Comparison of ENCODE assay signal across 8 cellular contexts in genomic region chr6:32692019-32692418, GRCh38. TPM values are rescaled to one million over a fixed set of nuclear protein-coding genes. Genes with fewer than 3 reads are reported as not detected.
DNase-seq lines count a peak whose midpoint lies in the region; ATAC-seq, FAIRE-seq and TF ChIP-seq lines count a peak whose summit lies in the region.

No MANE protein-coding gene starts in this region.

- H3K4me3 ChIP-seq in left lung (no peak overlapping the region), esophagus squamous epithelium (no peak overlapping the region)

- intact Hi-C loops in left lung (cut with DNase I) (no loop called here), esophagus squamous epithelium (cut with DNase I) (no loop called here)

- H3K9me3 ChIP-seq in left lung (no peaks in the 10 kb centered on the region), esophagus squamous epithelium (no peaks in the 10 kb centered on the region)

- no peak overlapping the region for H3K27ac ChIP-seq in left lung
- no peak overlapping the region for H3K27ac ChIP-seq in esophagus squamous epithelium

- no peak for TF ChIP-seq POLR2A in esophagus squamous epithelium (IDR thresholded peaks at IDR 0.05)

- no peaks in the 10 kb centered on the region for H3K27me3 ChIP-seq in left lung
- peaks cover 0 to 37% (median 0%) of the 10 kb centered on the region in 4 donors for H3K27me3 ChIP-seq in esophagus squamous epithelium

- H3K36me3 ChIP-seq in left lung (no peaks in the 10 kb centered on the region), esophagus squamous epithelium (no peaks in the 10 kb centered on the region)

- peak; percentile 40 for DNase-seq in ELF-1 (ENCODE audit: low read depth, low spot score)
- DNase-seq in NCI-H226: peak; percentile 7
- DNase-seq in activated T-helper 1 cell treated with Interleukin-2 at 50 U/mL for 16 hours (ENCODE audit: low read depth): peak; percentile 26
- DNase-seq in left lung: peak in 1 of 2 donors; percentile 40
- DNase-seq in ureter (ENCODE audit: low spot score): peak; percentile 56
- DNase-seq in esophagus squamous epithelium (lab: John Stamatoyannopoulos, UW): no peak
- no peak for DNase-seq in HTR-8/SVneo (ENCODE audit: insufficient read length, low spot score)

- H3K4me1 ChIP-seq in left lung (no peaks in the 10 kb centered on the region), esophagus squamous epithelium (no peaks in the 10 kb centered on the region)

- TF ChIP-seq CTCF in left lung (IDR thresholded peaks at IDR 0.05) (peak; percentile 29 to 31), esophagus squamous epithelium (IDR thresholded peaks at IDR 0.05) (peak in 3 of 6 experiments; percentile 39 to 61 (median 54))

- FAIRE-seq in HTR-8/SVneo (lab: Jason Lieb, UNC): no peak

- peak; percentile 93 for ATAC-seq in left lung
- ATAC-seq in HG03442 (IDR thresholded peaks at IDR 0.05; ENCODE audit: unreplicated experiment): no peak

- WGBS in esophagus squamous epithelium, 2 donors: 0 to 9% methylated on average over 1 of the region's 1 CpG

RNA-seq across cellular contexts. Expression of gene HLA-DQB1, which starts 25.6 kb away (rescaled TPM):
- total RNA-seq in left lung (100 to 1,000 TPM in 1 of 2 donors, 10 to 100 TPM in 1; 56.8 to 172 TPM), ureter (6.3 TPM), esophagus squamous epithelium (1 to 10 TPM in 2 of 4 donors, under 1 TPM in 2; 0.13 to 9.3 (median 1.5) TPM)

RNA-seq across cellular contexts. Expression of gene HLA-DQA2, which starts 49.2 kb away (rescaled TPM):
- total RNA-seq in left lung (1 to 10 TPM in 1 of 2 donors, under 1 TPM in 1; 0.37 to 7.0 TPM), ureter (5.7 TPM), esophagus squamous epithelium (1 to 10 TPM in 1 of 4 donors, under 1 TPM in 2, not detected in 1; 0.38 to 2.3 (median 0.91) TPM)

RNA-seq across cellular contexts. Expression of gene HLA-DQA1, which starts 54.8 kb away (rescaled TPM):
- total RNA-seq in left lung: 100 to 1,000 TPM; 137 to 200 TPM
- 30.1 TPM for total RNA-seq in ureter
- total RNA-seq in esophagus squamous epithelium: 1 to 10 TPM in 3 of 4 donors, under 1 TPM in 1; 0.31 to 9.0 (median 5.1) TPM

Comparison
In these comparisons a context has a peak if more than half of its experiments do, and no peak if none do; other contexts are left out.
1. DNase-seq: peak in ELF-1 (single experiment), NCI-H226 (single experiment), activated T-helper 1 cell treated with Interleukin-2 at 50 U/mL for 16 hours (single experiment) and ureter (single experiment); none in esophagus squamous epithelium (single experiment) and HTR-8/SVneo (single experiment).